ENCODE assay signal across 10 cellular contexts in the genomic region with DNA sequence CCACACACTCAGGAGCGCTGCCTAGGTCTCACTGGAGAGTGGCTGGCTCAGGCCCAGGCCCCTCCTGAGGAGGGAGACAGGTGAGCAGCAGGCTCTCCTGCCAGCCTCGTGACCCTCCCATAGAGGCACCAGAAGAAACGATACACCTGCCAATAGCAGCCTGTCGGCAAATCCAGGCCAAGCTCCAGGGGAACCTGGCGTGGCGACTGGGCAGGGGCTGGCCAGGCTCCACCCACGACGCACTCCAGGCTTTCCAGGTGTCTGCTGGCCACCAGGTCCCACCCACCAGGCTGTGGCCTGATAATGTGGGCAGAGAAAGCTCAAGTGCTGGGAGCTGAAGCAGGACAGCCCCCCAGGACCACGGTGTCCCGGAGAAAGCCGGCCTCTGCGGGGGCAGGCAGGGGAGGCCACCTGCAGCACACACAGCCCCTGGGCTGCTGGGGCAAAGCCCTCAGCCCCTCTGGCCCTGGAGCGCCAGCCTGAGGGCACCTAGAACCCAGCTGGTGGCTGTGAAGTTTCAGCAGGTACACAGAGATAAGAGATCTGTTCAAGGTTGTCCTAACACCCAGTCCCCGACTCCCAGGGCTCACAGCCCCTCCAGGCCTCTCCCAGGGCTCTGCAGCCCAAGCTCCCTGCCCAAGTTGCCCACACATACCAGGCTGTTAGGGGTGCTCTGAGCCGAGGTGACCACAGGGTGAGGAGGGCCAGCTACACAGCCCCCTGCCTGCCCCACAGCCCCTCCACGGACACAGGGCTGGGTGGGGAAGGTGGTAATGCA. TPM values are rescaled to one million over a fixed set of nuclear protein-coding genes. Genes with fewer than 3 reads are reported as not detected.
A peak's percentile ranks its signal among the peaks of the same experiment; 100 is the strongest.
DNase-seq lines count a peak whose midpoint lies in the region; ATAC-seq and TF ChIP-seq lines count a peak whose summit lies in the region.
"Had no signal": no experiment of that assay in that cellular context is flagged by ENCODE, and none has a peak within 500 bp of the region (broad histone marks: within the 10 kb centered on the region; RNA-seq: fewer than 3 reads in every experiment).

No MANE protein-coding gene starts in this region.

- no peak overlapping the region for H3K27ac Mint-ChIP-seq in T-helper 2 cell treated with Interferon-gamma antibody and Interleukin-4, amounts not matched to agents 5 μg/mL and 100 μg/mL, for 36 hours
- peak overlapping the region in 1 of 2 donors; percentile 83 for H3K27ac Mint-ChIP-seq in effector memory CD8-positive, alpha-beta T cell
- peak overlapping the region; percentile 85 for H3K27ac Mint-ChIP-seq in progenitor cell of endocrine pancreas

- ATAC-seq in effector memory CD8-positive, alpha-beta T cell (replicated peaks) = no peak
- ATAC-seq in GM21528 (IDR thresholded peaks at IDR 0.05; ENCODE audit: low FRiP score, unreplicated experiment) = no peak

- no peaks in the 10 kb centered on the region for H3K36me3 Mint-ChIP-seq in T-helper 2 cell treated with Interferon-gamma antibody and Interleukin-4, amounts not matched to agents 5 μg/mL and 100 μg/mL, for 36 hours (ENCODE audit: low read depth)
- H3K36me3 Mint-ChIP-seq in effector memory CD8-positive, alpha-beta T cell (ENCODE audit: insufficient read depth) = peaks cover 8% of the 10 kb centered on the region
- H3K36me3 Mint-ChIP-seq in progenitor cell of endocrine pancreas (ENCODE audit: insufficient read depth) = no peaks in the 10 kb centered on the region

- H3K4me3 Mint-ChIP-seq in T-helper 2 cell treated with Interferon-gamma antibody and Interleukin-4, amounts not matched to agents 5 μg/mL and 100 μg/mL, for 36 hours = peak overlapping the region; percentile 63
- peak overlapping the region; percentile 62 to 70 for H3K4me3 Mint-ChIP-seq in effector memory CD8-positive, alpha-beta T cell
- H3K4me3 Mint-ChIP-seq in progenitor cell of endocrine pancreas (ENCODE audit: low read depth) = peak overlapping the region; percentile 70

- peaks cover 14% of the 10 kb centered on the region for H3K4me1 Mint-ChIP-seq in T-helper 2 cell treated with Interferon-gamma antibody and Interleukin-4, amounts not matched to agents 5 μg/mL and 100 μg/mL, for 36 hours (ENCODE audit: low read depth)
- H3K4me1 Mint-ChIP-seq in effector memory CD8-positive, alpha-beta T cell (ENCODE audit: low read depth in 2 of 2) = peaks cover 19 to 20% of the 10 kb centered on the region in 2 donors
- peaks cover 26% of the 10 kb centered on the region for H3K4me1 Mint-ChIP-seq in progenitor cell of endocrine pancreas (ENCODE audit: low read depth)

- H3K9me3 Mint-ChIP-seq in T-helper 2 cell treated with Interferon-gamma antibody and Interleukin-4, amounts not matched to agents 5 μg/mL and 100 μg/mL, for 36 hours = no peaks in the 10 kb centered on the region
- no peaks in the 10 kb centered on the region for H3K9me3 Mint-ChIP-seq in effector memory CD8-positive, alpha-beta T cell
- H3K9me3 Mint-ChIP-seq in progenitor cell of endocrine pancreas (ENCODE audit: low read depth) = no peaks in the 10 kb centered on the region
- H3K9me3 Mint-ChIP-seq: HFFc6 had no signal

- H3K27me3 Mint-ChIP-seq in T-helper 2 cell treated with Interferon-gamma antibody and Interleukin-4, amounts not matched to agents 5 μg/mL and 100 μg/mL, for 36 hours (ENCODE audit: low read depth) = peaks cover 10% of the 10 kb centered on the region
- no peaks in the 10 kb centered on the region for H3K27me3 Mint-ChIP-seq in effector memory CD8-positive, alpha-beta T cell
- H3K27me3 Mint-ChIP-seq in progenitor cell of endocrine pancreas = no peaks in the 10 kb centered on the region

- no peak for TF ChIP-seq CTCF in progenitor cell of endocrine pancreas (IDR thresholded peaks at IDR 0.05; ENCODE audit: unreplicated experiment)

- no peak for DNase-seq in T-helper 2 cell treated with Interferon-gamma antibody and Interleukin-4, amounts not matched to agents 5 μg/mL and 100 μg/mL, for 36 hours (ENCODE audit: low spot score)
- DNase-seq in T-helper 2 cell (no peak), NCI-H2196 (lab: John Stamatoyannopoulos, UW; ENCODE audit: unreplicated experiment) (peak; percentile 93), progenitor cell of endocrine pancreas (ENCODE audit: low spot score, unreplicated experiment) (peak; percentile 69), NCI-H1694 (lab: John Stamatoyannopoulos, UW) (no peak)
- no peak for DNase-seq in effector memory CD8-positive, alpha-beta T cell
- no peak for DNase-seq in stimulated activated CD4-positive, alpha-beta T cell treated with anti-CD3 and anti-CD28 coated beads, Interleukin-4, amount 100 ng/mL, for 1 hour
- DNase-seq: HFFc6, uterus had no signal

RNA-seq across cellular contexts. Expression of a gene that starts 2.4 kb away (rescaled TPM):
- total RNA-seq in progenitor cell of endocrine pancreas = 92.7 and 92.9 TPM in 2 replicates

RNA-seq across cellular contexts. Expression of a gene that starts 9.0 kb away (rescaled TPM):
- 82.7 and 85.3 TPM in 2 replicates for total RNA-seq in progenitor cell of endocrine pancreas

RNA-seq across cellular contexts. Expression of a gene that starts 17.6 kb away (rescaled TPM):
- 151 and 154 TPM in 2 replicates for total RNA-seq in progenitor cell of endocrine pancreas

RNA-seq across cellular contexts. Expression of a gene that starts 22.3 kb away (rescaled TPM):
- total RNA-seq in progenitor cell of endocrine pancreas = 39.4 and 41.3 TPM in 2 replicates

RNA-seq across cellular contexts. Expression of a gene that starts 26.8 kb away (rescaled TPM):
- total RNA-seq in progenitor cell of endocrine pancreas = 33.6 and 34.4 TPM in 2 replicates

Comparison
In these comparisons a context has a peak if more than half of its experiments do, and no peak if none do; other contexts are left out.
1. DNase-seq: peak in NCI-H2196 (single experiment) and progenitor cell of endocrine pancreas (single experiment); none in T-helper 2 cell treated with Interferon-gamma antibody and Interleukin-4, amounts not matched to agents 5 μg/mL and 100 μg/mL, for 36 hours (single experiment), T-helper 2 cell (0 of 5), effector memory CD8-positive, alpha-beta T cell (0 of 3), stimulated activated CD4-positive, alpha-beta T cell treated with anti-CD3 and anti-CD28 coated beads, Interleukin-4, amount 100 ng/mL, for 1 hour (single experiment) and NCI-H1694 (single experiment).
2. Peak in every context shown above with its lines, with median percentiles within 50 percentile points of each other: H3K4me3 Mint-ChIP-seq.